Comparison of ENCODE assay signal across 15 cellular contexts in the genomic region with DNA sequence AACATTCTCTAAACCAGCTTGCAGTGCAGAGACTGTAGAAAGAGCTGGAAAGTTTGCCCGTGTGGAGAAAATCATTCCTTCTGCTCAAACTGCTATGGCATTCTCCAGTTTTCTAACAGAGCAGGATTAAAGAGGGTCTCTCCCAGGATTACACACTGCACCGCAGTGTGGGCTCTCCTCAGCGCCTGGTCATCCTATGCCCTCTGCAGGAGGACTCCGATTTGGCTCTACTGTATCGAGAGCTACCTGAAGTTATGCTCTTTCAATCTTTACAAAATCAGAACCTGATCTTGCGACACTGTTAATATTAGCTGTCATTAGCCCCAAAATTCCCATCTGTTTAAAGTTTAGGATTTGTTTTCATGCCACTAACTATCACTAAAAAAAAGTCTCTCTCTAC. TPM values are rescaled to one million over a fixed set of nuclear protein-coding genes. Genes with fewer than 3 reads are reported as not detected.
A peak's percentile ranks its signal among the peaks of the same experiment; 100 is the strongest.
DNase-seq lines count a peak whose midpoint lies in the region; TF ChIP-seq lines count a peak whose summit lies in the region.
"Had no signal": no experiment of that assay in that cellular context is flagged by ENCODE, and none has a peak within 500 bp of the region (broad histone marks: within the 10 kb centered on the region; RNA-seq: fewer than 3 reads in every experiment).

No MANE protein-coding gene starts in this region.

- POLR2A ChIA-PET in SK-N-SH (lab: Yijun Ruan, JAX) = no interaction called here

- H3F3A ChIP-seq in SK-N-SH (replicated peaks; ENCODE audit: insufficient read depth) = no peaks in the 10 kb centered on the region

- no peaks in the 10 kb centered on the region; a peak in 3 of 4 replicates for H3K4me1 ChIP-seq in SK-N-SH (ENCODE audit: control insufficient read depth in 1 of 2, insufficient read depth in 2 of 2, low read depth in 1 of 2, low read length in 1 of 2)
- no peaks in the 10 kb centered on the region for H3K4me1 ChIP-seq in testis
- H3K4me1 ChIP-seq: tibial artery had no signal

- H3K4me3 ChIP-seq in SK-N-SH (ENCODE audit: low read depth in 2 of 2, low read length in 1 of 2) (no peak overlapping the region), fibroblast of pulmonary artery (replicated peaks; ENCODE audit: low read depth, low read length) (no peak overlapping the region), testis (no peak overlapping the region)
- H3K4me3 ChIP-seq: HAP-1, tibial artery had no signal

- intact Hi-C loops in testis (cut with DNase I; ENCODE audit: low total_unique reads) = no loop called here

- no peaks in the 10 kb centered on the region for H3K79me2 ChIP-seq in SK-N-SH (ENCODE audit: insufficient read depth)

- H3K36me3 ChIP-seq in SK-N-SH (replicated peaks in 1 of 2; ENCODE audit: control insufficient read depth in 1 of 2, insufficient read depth in 2 of 2, low read length in 1 of 2) = no peaks in the 10 kb centered on the region
- H3K36me3 ChIP-seq in testis (ENCODE audit: low read depth, missing control alignments) = no peaks in the 10 kb centered on the region
- H3K36me3 ChIP-seq: HAP-1, tibial artery had no signal

- H3K9me3 ChIP-seq in SK-N-SH (no peaks in the 10 kb centered on the region), testis (no peaks in the 10 kb centered on the region)
- H3K9me3 ChIP-seq: HAP-1, tibial artery had no signal

- no peak for TF ChIP-seq POLR2A in testis (IDR thresholded peaks at IDR 0.05)

- H2AFZ ChIP-seq in SK-N-SH (ENCODE audit: low read depth) = no peak overlapping the region

- TF ChIP-seq RAD21 in SK-N-SH (IDR thresholded peaks at IDR 0.05; ENCODE audit: low read length) = peak; percentile 79

- CTCF ChIA-PET in SK-N-SH (lab: Yijun Ruan, JAX) = interaction anchor here (0.6 to 1.9 kb wide), 18 partner anchors 9 to 695 kb away, joined by 3 to 21 read pairs (median 3); a partner anchor contains a TSS

- WGBS in SK-N-SH (ENCODE audit: low lambda C conversion rate) = 90% methylated on average over 6 of the region's 6 CpGs
- 75 to 87% methylated on average over 6 of the region's 6 CpGs for WGBS in testis, 2 donors

- H3K27ac ChIP-seq in SK-N-SH (ENCODE audit: low read depth in 2 of 2, low read length in 1 of 2) (no peak overlapping the region), testis (no peak overlapping the region)
- H3K27ac ChIP-seq: epithelial cell of prostate, tibial artery had no signal

- peak; percentile 32 for DNase-seq in DMS 273 (lab: John Stamatoyannopoulos, UW; ENCODE audit: unreplicated experiment)
- no peak for DNase-seq in DMS 273 treated with DMSO at 0.1 percent for 48 hours (lab: John Stamatoyannopoulos, UW)
- DNase-seq in SK-N-SH = peak; percentile 40
- DNase-seq in fibroblast of pulmonary artery (ENCODE audit: low read depth) = no peak
- DNase-seq in pons (ENCODE audit: low spot score) = peak; percentile 50
- DNase-seq in testis = no peak
- DNase-seq in CD1c-positive myeloid dendritic cell (ENCODE audit: extremely low spot score) = no peak
- no peak for DNase-seq in KG1 (lab: John Stamatoyannopoulos, UW)
- DNase-seq: activated CD4-positive, alpha-beta T cell treated with anti-CD3 and anti-CD28 coated beads for 1 hour; DMS79 treated with DMSO at 0.1 percent for 48 hours; NCI-H187; small intestine; tibial artery had no signal

- H4K20me1 ChIP-seq in SK-N-SH (ENCODE audit: insufficient read depth) = no peaks in the 10 kb centered on the region

- no peak overlapping the region for H3K4me2 ChIP-seq in SK-N-SH

- H3K27me3 ChIP-seq in SK-N-SH (ENCODE audit: insufficient read depth) = no peaks in the 10 kb centered on the region
- H3K27me3 ChIP-seq in testis = no peaks in the 10 kb centered on the region
- H3K27me3 ChIP-seq: tibial artery had no signal

- no peak overlapping the region for H3K9ac ChIP-seq in SK-N-SH

- no peak for TF ChIP-seq EP300 in SK-N-SH (IDR thresholded peaks at IDR 0.05; ENCODE audit: borderline replicate concordance in 1 of 2, low read depth in 1 of 2, low read length in 1 of 2)

- TF ChIP-seq CTCF in SK-N-SH (IDR thresholded peaks at IDR 0.05) (peak; percentile 34; the same call in 1 of the 2 replicates), fibroblast of pulmonary artery (IDR thresholded peaks at IDR 0.05; ENCODE audit: low read length, missing control alignments) (peak; percentile 24), testis (IDR thresholded peaks at IDR 0.05) (no peak)

- no peaks in the 10 kb centered on the region for H3K9me2 ChIP-seq in SK-N-SH

TF ChIP-seq in SK-N-SH, 30 proteins besides CTCF, POLR2A, EP300 and RAD21:
- TF ChIP-seq SMC3 (IDR thresholded peaks at IDR 0.05; ENCODE audit: low read depth, low read length) = peak; percentile 47
- TF ChIP-seq MXI1 (IDR thresholded peaks at IDR 0.05; ENCODE audit: low read depth, low read length) = no peak
- no peak for TF ChIP-seq FOXM1 (IDR thresholded peaks at IDR 0.05; ENCODE audit: low read depth)
TF ChIP-seq in SK-N-SH: peak in this region for 1.

RNA-seq across cellular contexts. Expression of a gene that starts 33.0 kb away (rescaled TPM):
- polyA plus RNA-seq in SK-N-SH (2012; rRNA removed) = 12.8 and 16.1 TPM in 2 replicates
- polyA plus RNA-seq in SK-N-SH (2012; cell fraction: cytosol; rRNA removed) = 11.9 and 14.0 TPM in 2 replicates
- polyA plus RNA-seq in SK-N-SH (2012; cell fraction: nucleus; rRNA removed) = 58.3 and 79.5 TPM in 2 replicates
- total RNA-seq in testis = 10 to 100 TPM; 13.9 to 23.8 TPM
- 10.0 TPM for polyA plus RNA-seq in testis (ENCODE audit: insufficient read depth, low read depth, low replicate concordance)

Comparison
In these comparisons a context has a peak if more than half of its experiments do, and no peak if none do; other contexts are left out.
1. DNase-seq: peak in DMS 273 (single experiment), SK-N-SH (single experiment) and pons (single experiment); none in DMS 273 treated with DMSO at 0.1 percent for 48 hours (single experiment), fibroblast of pulmonary artery (single experiment), testis (single experiment), CD1c-positive myeloid dendritic cell (single experiment) and KG1 (single experiment).
2. CTCF ChIP-seq: peak in SK-N-SH (single experiment) and fibroblast of pulmonary artery (single experiment); none in testis (0 of 3).